In the genomic region with DNA sequence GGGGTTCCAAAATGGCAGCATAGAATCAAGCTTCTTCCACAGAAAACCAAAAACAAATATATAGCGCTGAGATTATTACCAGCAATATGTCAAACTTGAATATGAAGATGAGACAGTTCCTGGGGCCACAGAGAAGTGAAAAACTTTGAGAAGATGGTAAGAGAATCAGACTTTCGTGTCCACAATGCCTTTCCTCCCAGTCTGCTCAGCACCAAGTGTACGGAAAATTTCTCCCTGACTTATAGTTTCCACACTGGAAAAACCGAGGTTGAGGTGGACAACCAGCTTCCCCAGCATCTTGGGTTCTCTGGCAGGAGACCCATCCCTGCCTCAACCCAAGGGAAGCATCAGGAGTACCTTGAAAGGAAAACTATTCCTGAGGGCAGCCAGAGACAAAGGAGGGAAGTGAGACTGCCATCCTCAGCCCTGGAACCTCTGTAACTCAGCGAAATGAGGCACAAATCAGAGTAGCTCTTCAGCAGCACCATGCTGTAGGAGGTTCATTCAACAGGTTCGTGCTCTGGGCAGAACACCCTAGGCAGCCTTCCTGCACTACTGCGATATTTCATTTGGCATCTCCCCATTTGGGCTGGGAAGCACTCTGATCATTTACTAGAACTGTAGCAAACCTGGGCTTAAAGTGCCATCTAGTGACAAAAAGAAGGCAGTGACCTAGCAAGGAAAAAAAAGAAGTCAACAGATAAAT, we compare ENCODE assay signal across 1 cellular context.
TF ChIP-seq lines count a peak whose summit lies in the region.

No MANE protein-coding gene starts in this region.

TF ChIP-seq in HEK293, 187 proteins besides CTCF, POLR2A, EP300 and RAD21 (continued from another document and continues in another):
- TF ChIP-seq ZNF626 (tag by site-specific recombination; IDR thresholded peaks at IDR 0.05) (peak; percentile 69; the same call in 1 of the 2 replicates), ZNF324 (tag by site-specific recombination; IDR thresholded peaks at IDR 0.05) (0 out of 2 replicates have a peak, but pooled peaks have one; percentile 35), ZNF311 (tag by site-specific recombination; IDR thresholded peaks at IDR 0.05; ENCODE audit: borderline replicate concordance) (no peak), OVOL3 (tag by site-specific recombination; IDR thresholded peaks at IDR 0.05) (no peak), ZNF654 (tag by site-specific recombination; IDR thresholded peaks at IDR 0.05; ENCODE audit: low read depth) (peak; percentile 99), ZNF223 (tag by site-specific recombination; IDR thresholded peaks at IDR 0.05) (no peak), ZNF658 (tag by site-specific recombination; IDR thresholded peaks at IDR 0.05) (no peak), ZSCAN16 (tag by site-specific recombination; IDR thresholded peaks at IDR 0.05) (no peak), SCRT2 (tag by site-specific recombination; IDR thresholded peaks at IDR 0.05) (peak; percentile 95), ZNF670 (tag by site-specific recombination; IDR thresholded peaks at IDR 0.05; ENCODE audit: low read depth) (no peak), ZNF777 (tag by site-specific recombination; IDR thresholded peaks at IDR 0.05; ENCODE audit: borderline replicate concordance) (no peak), ZFP37 (tag by site-specific recombination; IDR thresholded peaks at IDR 0.05) (no peak), ZNF48 (tag by site-specific recombination; IDR thresholded peaks at IDR 0.05) (no peak), KLF7 (tag by site-specific recombination; IDR thresholded peaks at IDR 0.05; ENCODE audit: borderline replicate concordance) (no peak), SP7 (tag by site-specific recombination; IDR thresholded peaks at IDR 0.05) (peak; percentile 66), ZNF350 (tag by site-specific recombination; IDR thresholded peaks at IDR 0.05) (no peak), ZNF112 (tag by site-specific recombination; IDR thresholded peaks at IDR 0.05) (no peak), MYNN (tag by site-specific recombination; IDR thresholded peaks at IDR 0.05; ENCODE audit: borderline replicate concordance) (no peak), TRIM28 (IDR thresholded peaks at IDR 0.05; ENCODE audit: borderline replicate concordance, low read length) (peak; percentile 84; the same call in 1 of the 2 replicates), ZNF610 (tag by site-specific recombination; IDR thresholded peaks at IDR 0.05; ENCODE audit: borderline replicate concordance) (0 out of 2 replicates have a peak, but pooled peaks have one; percentile 76), ZBTB20 (tag by site-specific recombination; IDR thresholded peaks at IDR 0.05) (no peak), ZNF146 (tag by site-specific recombination; IDR thresholded peaks at IDR 0.05) (no peak), ZNF660 (tag by site-specific recombination; IDR thresholded peaks at IDR 0.05) (peak; percentile 81; the same call in 1 of the 2 replicates), ZNF169 (tag by site-specific recombination; IDR thresholded peaks at IDR 0.05) (no peak), ZBTB1 (tag by site-specific recombination; IDR thresholded peaks at IDR 0.05) (no peak), SCRT1 (tag by site-specific recombination; IDR thresholded peaks at IDR 0.05; ENCODE audit: borderline replicate concordance) (peak; percentile 88), ZSCAN30 (tag by site-specific recombination; IDR thresholded peaks at IDR 0.05) (no peak; the same call in 1 of the 2 replicates)
- TF ChIP-seq, protein P1, sequence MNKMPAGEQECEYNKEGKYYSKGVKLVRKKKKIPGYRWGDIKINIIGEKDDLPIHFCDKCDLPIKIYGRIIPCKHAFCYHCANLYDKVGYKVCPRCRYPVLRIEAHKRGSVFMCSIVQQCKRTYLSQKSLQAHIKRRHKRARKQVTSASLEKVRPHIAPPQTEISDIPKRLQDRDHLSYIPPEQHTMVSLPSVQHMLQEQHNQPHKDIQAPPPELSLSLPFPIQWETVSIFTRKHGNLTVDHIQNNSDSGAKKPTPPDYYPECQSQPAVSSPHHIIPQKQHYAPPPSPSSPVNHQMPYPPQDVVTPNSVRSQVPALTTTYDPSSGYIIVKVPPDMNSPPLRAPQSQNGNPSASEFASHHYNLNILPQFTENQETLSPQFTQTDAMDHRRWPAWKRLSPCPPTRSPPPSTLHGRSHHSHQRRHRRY (tag by site-specific recombination; IDR thresholded peaks at IDR 0.05): no peak
- TF ChIP-seq, protein P2, sequence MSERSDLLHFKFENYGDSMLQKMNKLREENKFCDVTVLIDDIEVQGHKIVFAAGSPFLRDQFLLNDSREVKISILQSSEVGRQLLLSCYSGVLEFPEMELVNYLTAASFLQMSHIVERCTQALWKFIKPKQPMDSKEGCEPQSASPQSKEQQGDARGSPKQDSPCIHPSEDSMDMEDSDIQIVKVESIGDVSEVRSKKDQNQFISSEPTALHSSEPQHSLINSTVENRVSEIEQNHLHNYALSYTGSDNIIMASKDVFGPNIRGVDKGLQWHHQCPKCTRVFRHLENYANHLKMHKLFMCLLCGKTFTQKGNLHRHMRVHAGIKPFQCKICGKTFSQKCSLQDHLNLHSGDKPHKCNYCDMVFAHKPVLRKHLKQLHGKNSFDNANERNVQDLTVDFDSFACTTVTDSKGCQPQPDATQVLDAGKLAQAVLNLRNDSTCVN (tag by site-specific recombination; optimal IDR thresholded peaks at IDR 0.05): peak; percentile 8
- TF ChIP-seq, protein P3, sequence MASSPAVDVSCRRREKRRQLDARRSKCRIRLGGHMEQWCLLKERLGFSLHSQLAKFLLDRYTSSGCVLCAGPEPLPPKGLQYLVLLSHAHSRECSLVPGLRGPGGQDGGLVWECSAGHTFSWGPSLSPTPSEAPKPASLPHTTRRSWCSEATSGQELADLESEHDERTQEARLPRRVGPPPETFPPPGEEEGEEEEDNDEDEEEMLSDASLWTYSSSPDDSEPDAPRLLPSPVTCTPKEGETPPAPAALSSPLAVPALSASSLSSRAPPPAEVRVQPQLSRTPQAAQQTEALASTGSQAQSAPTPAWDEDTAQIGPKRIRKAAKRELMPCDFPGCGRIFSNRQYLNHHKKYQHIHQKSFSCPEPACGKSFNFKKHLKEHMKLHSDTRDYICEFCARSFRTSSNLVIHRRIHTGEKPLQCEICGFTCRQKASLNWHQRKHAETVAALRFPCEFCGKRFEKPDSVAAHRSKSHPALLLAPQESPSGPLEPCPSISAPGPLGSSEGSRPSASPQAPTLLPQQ (tag by site-specific recombination; IDR thresholded peaks at IDR 0.05): no peak
- TF ChIP-seq, protein P4, sequence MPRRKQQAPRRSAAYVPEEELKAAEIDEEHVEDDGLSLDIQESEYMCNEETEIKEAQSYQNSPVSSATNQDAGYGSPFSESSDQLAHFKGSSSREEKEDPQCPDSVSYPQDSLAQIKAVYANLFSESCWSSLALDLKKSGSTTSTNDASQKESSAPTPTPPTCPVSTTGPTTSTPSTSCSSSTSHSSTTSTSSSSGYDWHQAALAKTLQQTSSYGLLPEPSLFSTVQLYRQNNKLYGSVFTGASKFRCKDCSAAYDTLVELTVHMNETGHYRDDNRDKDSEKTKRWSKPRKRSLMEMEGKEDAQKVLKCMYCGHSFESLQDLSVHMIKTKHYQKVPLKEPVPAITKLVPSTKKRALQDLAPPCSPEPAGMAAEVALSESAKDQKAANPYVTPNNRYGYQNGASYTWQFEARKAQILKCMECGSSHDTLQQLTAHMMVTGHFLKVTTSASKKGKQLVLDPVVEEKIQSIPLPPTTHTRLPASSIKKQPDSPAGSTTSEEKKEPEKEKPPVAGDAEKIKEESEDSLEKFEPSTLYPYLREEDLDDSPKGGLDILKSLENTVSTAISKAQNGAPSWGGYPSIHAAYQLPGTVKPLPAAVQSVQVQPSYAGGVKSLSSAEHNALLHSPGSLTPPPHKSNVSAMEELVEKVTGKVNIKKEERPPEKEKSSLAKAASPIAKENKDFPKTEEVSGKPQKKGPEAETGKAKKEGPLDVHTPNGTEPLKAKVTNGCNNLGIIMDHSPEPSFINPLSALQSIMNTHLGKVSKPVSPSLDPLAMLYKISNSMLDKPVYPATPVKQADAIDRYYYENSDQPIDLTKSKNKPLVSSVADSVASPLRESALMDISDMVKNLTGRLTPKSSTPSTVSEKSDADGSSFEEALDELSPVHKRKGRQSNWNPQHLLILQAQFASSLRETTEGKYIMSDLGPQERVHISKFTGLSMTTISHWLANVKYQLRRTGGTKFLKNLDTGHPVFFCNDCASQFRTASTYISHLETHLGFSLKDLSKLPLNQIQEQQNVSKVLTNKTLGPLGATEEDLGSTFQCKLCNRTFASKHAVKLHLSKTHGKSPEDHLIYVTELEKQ (tag by site-specific recombination; IDR thresholded peaks at IDR 0.05; ENCODE audit: borderline replicate concordance): no peak
- TF ChIP-seq, protein P5, sequence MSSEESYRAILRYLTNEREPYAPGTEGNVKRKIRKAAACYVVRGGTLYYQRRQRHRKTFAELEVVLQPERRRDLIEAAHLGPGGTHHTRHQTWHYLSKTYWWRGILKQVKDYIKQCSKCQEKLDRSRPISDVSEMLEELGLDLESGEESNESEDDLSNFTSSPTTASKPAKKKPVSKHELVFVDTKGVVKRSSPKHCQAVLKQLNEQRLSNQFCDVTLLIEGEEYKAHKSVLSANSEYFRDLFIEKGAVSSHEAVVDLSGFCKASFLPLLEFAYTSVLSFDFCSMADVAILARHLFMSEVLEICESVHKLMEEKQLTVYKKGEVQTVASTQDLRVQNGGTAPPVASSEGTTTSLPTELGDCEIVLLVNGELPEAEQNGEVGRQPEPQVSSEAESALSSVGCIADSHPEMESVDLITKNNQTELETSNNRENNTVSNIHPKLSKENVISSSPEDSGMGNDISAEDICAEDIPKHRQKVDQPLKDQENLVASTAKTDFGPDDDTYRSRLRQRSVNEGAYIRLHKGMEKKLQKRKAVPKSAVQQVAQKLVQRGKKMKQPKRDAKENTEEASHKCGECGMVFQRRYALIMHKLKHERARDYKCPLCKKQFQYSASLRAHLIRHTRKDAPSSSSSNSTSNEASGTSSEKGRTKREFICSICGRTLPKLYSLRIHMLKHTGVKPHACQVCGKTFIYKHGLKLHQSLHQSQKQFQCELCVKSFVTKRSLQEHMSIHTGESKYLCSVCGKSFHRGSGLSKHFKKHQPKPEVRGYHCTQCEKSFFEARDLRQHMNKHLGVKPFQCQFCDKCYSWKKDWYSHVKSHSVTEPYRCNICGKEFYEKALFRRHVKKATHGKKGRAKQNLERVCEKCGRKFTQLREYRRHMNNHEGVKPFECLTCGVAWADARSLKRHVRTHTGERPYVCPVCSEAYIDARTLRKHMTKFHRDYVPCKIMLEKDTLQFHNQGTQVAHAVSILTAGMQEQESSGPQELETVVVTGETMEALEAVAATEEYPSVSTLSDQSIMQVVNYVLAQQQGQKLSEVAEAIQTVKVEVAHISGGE (tag by site-specific recombination; conservative IDR thresholded peaks at IDR 0.05; ENCODE audit: low read depth): no peak
- TF ChIP-seq, protein P6, sequence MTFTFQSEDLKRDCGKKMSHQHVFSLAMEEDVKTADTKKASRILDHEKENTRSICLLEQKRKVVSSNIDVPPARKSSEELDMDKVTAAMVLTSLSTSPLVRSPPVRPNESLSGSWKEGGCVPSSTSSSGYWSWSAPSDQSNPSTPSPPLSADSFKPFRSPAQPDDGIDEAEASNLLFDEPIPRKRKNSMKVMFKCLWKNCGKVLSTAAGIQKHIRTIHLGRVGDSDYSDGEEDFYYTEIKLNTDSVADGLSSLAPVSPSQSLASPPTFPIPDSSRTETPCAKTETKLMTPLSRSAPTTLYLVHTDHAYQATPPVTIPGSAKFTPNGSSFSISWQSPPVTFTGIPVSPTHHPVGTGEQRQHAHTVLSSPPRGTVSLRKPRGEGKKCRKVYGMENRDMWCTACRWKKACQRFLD (tag by site-specific recombination; IDR thresholded peaks at IDR 0.05): no peak
- TF ChIP-seq, protein P7, sequence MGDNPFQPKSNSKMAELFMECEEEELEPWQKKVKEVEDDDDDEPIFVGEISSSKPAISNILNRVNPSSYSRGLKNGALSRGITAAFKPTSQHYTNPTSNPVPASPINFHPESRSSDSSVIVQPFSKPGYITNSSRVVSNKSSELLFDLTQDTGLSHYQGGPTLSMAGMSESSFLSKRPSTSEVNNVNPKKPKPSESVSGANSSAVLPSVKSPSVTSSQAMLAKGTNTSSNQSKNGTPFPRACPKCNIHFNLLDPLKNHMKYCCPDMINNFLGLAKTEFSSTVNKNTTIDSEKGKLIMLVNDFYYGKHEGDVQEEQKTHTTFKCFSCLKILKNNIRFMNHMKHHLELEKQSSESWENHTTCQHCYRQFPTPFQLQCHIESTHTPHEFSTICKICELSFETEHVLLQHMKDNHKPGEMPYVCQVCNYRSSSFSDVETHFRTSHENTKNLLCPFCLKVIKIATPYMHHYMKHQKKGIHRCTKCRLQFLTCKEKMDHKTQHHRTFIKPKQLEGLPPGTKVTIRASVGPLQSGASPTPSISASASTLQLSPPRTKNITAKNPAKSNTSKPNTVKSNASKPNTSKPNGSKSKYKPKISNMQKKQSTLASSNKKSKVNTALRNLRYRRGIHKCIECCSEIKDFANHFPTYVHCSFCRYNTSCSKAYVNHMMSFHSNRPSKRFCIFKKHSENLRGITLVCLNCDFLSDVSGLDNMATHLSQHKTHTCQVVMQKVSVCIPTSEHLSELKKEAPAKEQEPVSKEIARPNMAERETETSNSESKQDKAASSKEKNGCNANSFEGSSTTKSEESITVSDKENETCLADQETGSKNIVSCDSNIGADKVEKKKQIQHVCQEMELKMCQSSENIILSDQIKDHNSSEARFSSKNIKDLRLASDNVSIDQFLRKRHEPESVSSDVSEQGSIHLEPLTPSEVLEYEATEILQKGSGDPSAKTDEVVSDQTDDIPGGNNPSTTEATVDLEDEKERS (tag by site-specific recombination; IDR thresholded peaks at IDR 0.05): peak; percentile 67; the same call in 1 of the 2 replicates
- TF ChIP-seq, protein P8, sequence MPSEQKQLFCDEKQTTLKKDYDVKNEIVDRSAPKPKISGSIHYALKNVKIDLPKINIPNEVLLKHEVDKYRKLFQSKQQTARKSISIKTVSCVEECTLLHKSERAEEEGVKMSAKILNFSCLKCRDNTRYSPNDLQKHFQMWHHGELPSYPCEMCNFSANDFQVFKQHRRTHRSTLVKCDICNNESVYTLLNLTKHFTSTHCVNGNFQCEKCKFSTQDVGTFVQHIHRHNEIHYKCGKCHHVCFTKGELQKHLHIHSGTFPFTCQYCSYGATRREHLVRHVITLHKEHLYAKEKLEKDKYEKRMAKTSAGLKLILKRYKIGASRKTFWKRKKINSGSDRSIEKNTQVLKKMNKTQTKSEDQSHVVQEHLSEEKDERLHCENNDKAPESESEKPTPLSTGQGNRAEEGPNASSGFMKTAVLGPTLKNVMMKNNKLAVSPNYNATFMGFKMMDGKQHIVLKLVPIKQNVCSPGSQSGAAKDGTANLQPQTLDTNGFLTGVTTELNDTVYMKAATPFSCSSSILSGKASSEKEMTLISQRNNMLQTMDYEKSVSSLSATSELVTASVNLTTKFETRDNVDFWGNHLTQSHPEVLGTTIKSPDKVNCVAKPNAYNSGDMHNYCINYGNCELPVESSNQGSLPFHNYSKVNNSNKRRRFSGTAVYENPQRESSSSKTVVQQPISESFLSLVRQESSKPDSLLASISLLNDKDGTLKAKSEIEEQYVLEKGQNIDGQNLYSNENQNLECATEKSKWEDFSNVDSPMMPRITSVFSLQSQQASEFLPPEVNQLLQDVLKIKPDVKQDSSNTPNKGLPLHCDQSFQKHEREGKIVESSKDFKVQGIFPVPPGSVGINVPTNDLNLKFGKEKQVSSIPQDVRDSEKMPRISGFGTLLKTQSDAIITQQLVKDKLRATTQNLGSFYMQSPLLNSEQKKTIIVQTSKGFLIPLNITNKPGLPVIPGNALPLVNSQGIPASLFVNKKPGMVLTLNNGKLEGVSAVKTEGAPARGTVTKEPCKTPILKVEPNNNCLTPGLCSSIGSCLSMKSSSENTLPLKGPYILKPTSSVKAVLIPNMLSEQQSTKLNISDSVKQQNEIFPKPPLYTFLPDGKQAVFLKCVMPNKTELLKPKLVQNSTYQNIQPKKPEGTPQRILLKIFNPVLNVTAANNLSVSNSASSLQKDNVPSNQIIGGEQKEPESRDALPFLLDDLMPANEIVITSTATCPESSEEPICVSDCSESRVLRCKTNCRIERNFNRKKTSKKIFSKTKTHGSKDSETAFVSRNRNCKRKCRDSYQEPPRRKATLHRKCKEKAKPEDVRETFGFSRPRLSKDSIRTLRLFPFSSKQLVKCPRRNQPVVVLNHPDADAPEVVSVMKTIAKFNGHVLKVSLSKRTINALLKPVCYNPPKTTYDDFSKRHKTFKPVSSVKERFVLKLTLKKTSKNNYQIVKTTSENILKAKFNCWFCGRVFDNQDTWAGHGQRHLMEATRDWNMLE (tag by site-specific recombination; conservative IDR thresholded peaks at IDR 0.05; ENCODE audit: low read depth): peak; percentile 58
